7 cellular contexts compared by ENCODE assay signal in the genomic region with DNA sequence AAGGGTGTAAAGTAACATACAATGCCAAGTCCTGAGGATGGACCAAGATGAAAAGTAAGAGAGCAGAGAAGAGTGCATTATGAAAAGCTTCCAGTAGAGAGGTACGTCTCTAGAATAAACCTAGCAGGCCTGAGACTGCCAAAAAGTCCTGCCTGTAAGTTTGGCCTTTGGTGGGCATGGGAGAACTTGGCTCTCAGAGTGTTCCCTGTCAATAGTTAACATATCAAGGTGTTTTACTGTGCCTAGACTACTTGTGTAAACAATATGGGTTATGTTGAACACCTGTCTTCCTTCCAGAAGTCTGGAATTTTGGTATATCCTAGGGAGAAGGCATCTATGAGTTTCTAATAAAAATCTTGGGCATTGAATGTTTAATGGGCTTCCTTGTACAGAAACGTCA.
"Had no signal": no experiment of that assay in that cellular context is flagged by ENCODE, and none has a peak within 500 bp of the region (broad histone marks: within the 10 kb centered on the region; RNA-seq: fewer than 3 reads in every experiment).

No MANE protein-coding gene starts in this region.

- FAIRE-seq: H1, H54, HepG2 had no signal

- H3K4me3 ChIP-seq: GM23338 had no signal

- H2AFZ ChIP-seq: GM23338 had no signal

- ATAC-seq: GM23338, HepG2 had no signal

- H3K4me2 ChIP-seq: GM23338 had no signal

- DNase-seq: H9, HCEC 1CT, KBM-7 had no signal
